Comparison of ENCODE assay signal across 8 cellular contexts in genomic region chr16:55701442-55702319, GRCh38. TPM values are rescaled to one million over a fixed set of nuclear protein-coding genes. Genes with fewer than 3 reads are reported as not detected.
DNase-seq lines count a peak whose midpoint lies in the region; ATAC-seq and TF ChIP-seq lines count a peak whose summit lies in the region.

No MANE protein-coding gene starts in this region.

- no peaks in the 10 kb centered on the region for H3K9me3 ChIP-seq in OCI-LY3 (ENCODE audit: insufficient read depth, low read length)

- no peaks in the 10 kb centered on the region for H3K9me3 Mint-ChIP-seq in CD14-positive monocyte

- no peaks in the 10 kb centered on the region for H3K4me1 ChIP-seq in OCI-LY3 (ENCODE audit: low read length)

- 0 out of 2 replicates have a peak overlapping the region, but pooled peaks have one; percentile 13 for H2AFZ ChIP-seq in OCI-LY3 (ENCODE audit: low read depth, low read length)

- TF ChIP-seq CTCF in CD14-positive monocyte (IDR thresholded peaks at IDR 0.05) (peak; percentile 80), OCI-LY3 (IDR thresholded peaks at IDR 0.05; ENCODE audit: low read depth, low read length) (peak; percentile 70)

- no peak overlapping the region for H3K4me2 ChIP-seq in OCI-LY3 (ENCODE audit: low read length)

- peak; percentile 72 for DNase-seq in CD14-positive monocyte (ENCODE audit: low spot score)
- peak; percentile 24 for DNase-seq in amniotic epithelial cell (ENCODE audit: low read depth)
- peak; percentile 77 for DNase-seq in islet precursor cell
- peak; percentile 30 to 43 for DNase-seq in stimulated activated CD4-positive, alpha-beta T cell treated with anti-CD3 and anti-CD28 coated beads, Interleukin-2, amount 100 ng/mL, for 48 hours

- H3K4me3 Mint-ChIP-seq in CD14-positive monocyte, result no peak overlapping the region

- intact Hi-C loops in CD14-positive monocyte (cut with micrococcal nuclease), result loop anchor here (2.0 to 10.0 kb wide), 3 partner anchors 207 to 1757 kb away; no protein-coding TSS in a partner anchor

- no peak overlapping the region for H3K9ac ChIP-seq in OCI-LY3 (ENCODE audit: low read length)

- H3K4me3 ChIP-seq in OCI-LY3 (ENCODE audit: low read length), result no peak overlapping the region

- ATAC-seq in GM18870 (IDR thresholded peaks at IDR 0.05; ENCODE audit: unreplicated experiment), result peak; percentile 53
- ATAC-seq in HG03439 (IDR thresholded peaks at IDR 0.05; ENCODE audit: unreplicated experiment), result peak; percentile 67
- no peak for ATAC-seq in GM18873 (IDR thresholded peaks at IDR 0.05; ENCODE audit: low FRiP score, unreplicated experiment)

- H4K20me1 ChIP-seq in OCI-LY3 (ENCODE audit: insufficient read depth, low read length), result no peaks in the 10 kb centered on the region

- H3K79me2 ChIP-seq in OCI-LY3 (ENCODE audit: low read length), result no peaks in the 10 kb centered on the region

- peak overlapping the region in 1 of 7 donors; percentile 2 for H3K27ac Mint-ChIP-seq in CD14-positive monocyte

- no peaks in the 10 kb centered on the region; the same call in 1 of the 2 replicates for H3K27me3 ChIP-seq in OCI-LY3 (ENCODE audit: low read depth, low read length)

- H3K27ac ChIP-seq in OCI-LY3 (ENCODE audit: low read length), result no peak overlapping the region

- H3K4me1 Mint-ChIP-seq in CD14-positive monocyte, result peaks cover 4% of the 10 kb centered on the region

- H3K36me3 ChIP-seq in OCI-LY3 (replicated peaks; ENCODE audit: low read depth, low read length), result no peaks in the 10 kb centered on the region

- H3K36me3 Mint-ChIP-seq in CD14-positive monocyte, result no peaks in the 10 kb centered on the region

- H3K27me3 Mint-ChIP-seq in CD14-positive monocyte (ENCODE audit: low read depth in 3 of 3), result peaks cover 4 to 10% (median 8%) of the 10 kb centered on the region in 3 donors

RNA-seq across cellular contexts. Expression of gene SLC6A2, which starts 45.9 kb away (rescaled TPM):
- not detected for polyA plus RNA-seq in CD14-positive monocyte

Comparison
In these comparisons a context has a peak if more than half of its experiments do, and no peak if none do; other contexts are left out.
1. DNase-seq: peak in every context shown above with its lines; median percentile 77 in islet precursor cell; 72 in CD14-positive monocyte; 36 in stimulated activated CD4-positive, alpha-beta T cell treated with anti-CD3 and anti-CD28 coated beads, Interleukin-2, amount 100 ng/mL, for 48 hours; 24 in amniotic epithelial cell.